ENCODE assay signal across 32 cellular contexts in genomic region chr14:36066636-36067035, GRCh38.
"Had no signal": no experiment of that assay in that cellular context is flagged by ENCODE, and none has a peak within 500 bp of the region (broad histone marks: within the 10 kb centered on the region; RNA-seq: fewer than 3 reads in every experiment).

No MANE protein-coding gene starts in this region.

- H3K27ac ChIP-seq: cardiac muscle cell, Peyer's patch, WERI-Rb-1 had no signal

- H3K9me3 Mint-ChIP-seq: activated CD4-positive, alpha-beta memory T cell treated with anti-CD3 and anti-CD28 coated beads, Interleukin-2, amount 10 ng/mL, durations not matched to agents 7 days and 5 days; activated naive CD4-positive, alpha-beta T cell treated with anti-CD3 and anti-CD28 coated beads, Interleukin-2, amount 10 ng/mL, durations not matched to agents 7 days and 5 days; activated naive CD8-positive, alpha-beta T cell treated with anti-CD3 and anti-CD28 coated beads, Interleukin-2, amount 50 U/mL, for 24 hours; brain; central memory CD8-positive, alpha-beta T cell had no signal

- H3K4me1 ChIP-seq: Peyer's patch had no signal

- H3K36me3 ChIP-seq: cardiac muscle cell, Peyer's patch, WERI-Rb-1 had no signal

- ATAC-seq: activated CD8-positive, alpha-beta memory T cell treated with anti-CD3 and anti-CD28 coated beads, Interleukin-2, amount 10 ng/mL, durations not matched to agents 7 days and 5 days; activated naive CD8-positive, alpha-beta T cell treated with anti-CD3 and anti-CD28 coated beads, Interleukin-2, amount 50 U/mL, for 24 hours had no signal

- H3K4me1 Mint-ChIP-seq: activated CD4-positive, alpha-beta memory T cell treated with anti-CD3 and anti-CD28 coated beads, Interleukin-2, amount 10 ng/mL, durations not matched to agents 7 days and 5 days; activated CD8-positive, alpha-beta memory T cell treated with anti-CD3 and anti-CD28 coated beads, Interleukin-2, amount 10 ng/mL, durations not matched to agents 7 days and 5 days; activated naive CD4-positive, alpha-beta T cell treated with anti-CD3 and anti-CD28 coated beads, Interleukin-2, amount 10 ng/mL, durations not matched to agents 7 days and 5 days; activated naive CD8-positive, alpha-beta T cell treated with anti-CD3 and anti-CD28 coated beads, Interleukin-2, amount 50 U/mL, for 24 hours; central memory CD8-positive, alpha-beta T cell had no signal

- H3K36me3 Mint-ChIP-seq: activated CD8-positive, alpha-beta memory T cell treated with anti-CD3 and anti-CD28 coated beads, Interleukin-2, amount 10 ng/mL, durations not matched to agents 7 days and 5 days; activated naive CD4-positive, alpha-beta T cell treated with anti-CD3 and anti-CD28 coated beads, Interleukin-2, amount 10 ng/mL, durations not matched to agents 7 days and 5 days; activated naive CD8-positive, alpha-beta T cell; brain had no signal

- DNase-seq: activated CD4-positive, alpha-beta memory T cell treated with anti-CD3 and anti-CD28 coated beads, Interleukin-2, amount 10 ng/mL, durations not matched to agents 7 days and 5 days; activated CD4-positive, alpha-beta T cell treated with anti-CD3 and anti-CD28 coated beads for 1 hour; activated CD4-positive, alpha-beta T cell treated with anti-CD3 and anti-CD28 coated beads for 48 hours; activated CD4-positive, CD25-positive, alpha-beta regulatory T cell; activated CD8-positive, alpha-beta memory T cell treated with anti-CD3 and anti-CD28 coated beads for 24 hours; activated CD8-positive, alpha-beta memory T cell treated with anti-CD3 and anti-CD28 coated beads, Interleukin-2, amount 10 ng/mL, durations not matched to agents 7 days and 5 days; activated CD8-positive, alpha-beta memory T cell treated with anti-CD3 and anti-CD28 coated beads, Interleukin-2, amount 50 U/mL, for 48 hours; activated effector memory CD4-positive, alpha-beta T cell treated with Interleukin-2 at 50 U/mL for 16 hours; activated naive CD4-positive, alpha-beta T cell treated with anti-CD3 and anti-CD28 coated beads, Interleukin-2, amount 10 ng/mL, durations not matched to agents 7 days and 5 days; activated naive CD8-positive, alpha-beta T cell treated with anti-CD3 and anti-CD28 coated beads, Interleukin-2, amount 50 U/mL, for 24 hours; activated T-cell treated with anti-CD3 and anti-CD28 coated beads, Interleukin-2, amount 50 U/mL, for 48 hours; anterior cingulate cortex; KBM-7; NCI-H1105 treated with DMSO at 0.1 percent for 48 hours; NCI-H1436; NCI-H1694; NCI-H1930; NCI-H2081 treated with DMSO at 0.1 percent for 48 hours; NCI-H226; NCI-H446 treated with DMSO at 0.1 percent for 48 hours; NCI-H524; Peyer's patch; Right ventricle myocardium superior; RPMI8226; SW 1271; T-helper 1 cell; T1000; WERI-Rb-1 had no signal

- H3K9me3 ChIP-seq: Peyer's patch had no signal

- H3K27ac Mint-ChIP-seq: activated CD4-positive, alpha-beta memory T cell treated with anti-CD3 and anti-CD28 coated beads, Interleukin-2, amount 10 ng/mL, durations not matched to agents 7 days and 5 days; activated CD8-positive, alpha-beta memory T cell treated with anti-CD3 and anti-CD28 coated beads, Interleukin-2, amount 10 ng/mL, durations not matched to agents 7 days and 5 days; activated naive CD4-positive, alpha-beta T cell treated with anti-CD3 and anti-CD28 coated beads, Interleukin-2, amount 10 ng/mL, durations not matched to agents 7 days and 5 days; activated naive CD8-positive, alpha-beta T cell; activated naive CD8-positive, alpha-beta T cell treated with anti-CD3 and anti-CD28 coated beads, Interleukin-2, amount 50 U/mL, for 24 hours; brain had no signal

- H3K4me3 Mint-ChIP-seq: activated CD4-positive, alpha-beta memory T cell treated with anti-CD3 and anti-CD28 coated beads, Interleukin-2, amount 10 ng/mL, durations not matched to agents 7 days and 5 days; activated CD8-positive, alpha-beta memory T cell treated with anti-CD3 and anti-CD28 coated beads, Interleukin-2, amount 10 ng/mL, durations not matched to agents 7 days and 5 days; activated naive CD4-positive, alpha-beta T cell treated with anti-CD3 and anti-CD28 coated beads, Interleukin-2, amount 10 ng/mL, durations not matched to agents 7 days and 5 days; activated naive CD8-positive, alpha-beta T cell; activated naive CD8-positive, alpha-beta T cell treated with anti-CD3 and anti-CD28 coated beads, Interleukin-2, amount 50 U/mL, for 24 hours; brain; central memory CD8-positive, alpha-beta T cell had no signal

- H3K4me3 ChIP-seq: cardiac muscle cell, Peyer's patch had no signal

- H3K27me3 ChIP-seq: Peyer's patch had no signal
